In genomic region chr1:162560303-162561036, GRCh38 we compare ENCODE assay signal across 8 cellular contexts. TPM values are rescaled to one million over a fixed set of nuclear protein-coding genes. Genes with fewer than 3 reads are reported as not detected.
DNase-seq lines count a peak whose midpoint lies in the region; ATAC-seq and TF ChIP-seq lines count a peak whose summit lies in the region.

No MANE protein-coding gene starts in this region.

- H3K4me3 Mint-ChIP-seq in MCF 10A (ENCODE audit: unreplicated experiment) = peak overlapping the region; percentile 82
- H3K4me3 Mint-ChIP-seq in type B pancreatic cell = peak overlapping the region; percentile 94

- TF ChIP-seq CTCF in MCF 10A (IDR thresholded peaks at IDR 0.05; ENCODE audit: unreplicated experiment) (no peak), right lobe of liver (IDR thresholded peaks at IDR 0.05) (peak in 1 of 4 donors; percentile 5), type B pancreatic cell (conservative IDR thresholded peaks at IDR 0.05) (no peak)

- no peaks in the 10 kb centered on the region for H3K27me3 Mint-ChIP-seq in MCF 10A (ENCODE audit: insufficient read depth, unreplicated experiment)
- no peaks in the 10 kb centered on the region for H3K27me3 Mint-ChIP-seq in type B pancreatic cell

- H3K36me3 ChIP-seq in ACC112 (ENCODE audit: insufficient read depth, low read length) (no peaks in the 10 kb centered on the region), HUES64 (ENCODE audit: insufficient read depth, low read length) (no peaks in the 10 kb centered on the region), right lobe of liver (no peaks in the 10 kb centered on the region)

- peaks cover 40% of the 10 kb centered on the region for H3K79me2 ChIP-seq in ACC112 (ENCODE audit: control insufficient read depth, insufficient read depth, low read length, unreplicated experiment)

- intact Hi-C loops in MCF 10A (cut with micrococcal nuclease) (loop anchor here (1.0 to 5.0 kb wide), 2 partner anchors 18 to 33 kb away; no protein-coding TSS in a partner anchor), right lobe of liver (cut with DNase I) (no loop called here)

- ATAC-seq in right lobe of liver = peak; percentile 51 to 70 (median 62)
- ATAC-seq in GM21528 (IDR thresholded peaks at IDR 0.05; ENCODE audit: low FRiP score, unreplicated experiment) = no peak

- H3K9me3 Mint-ChIP-seq in MCF 10A (ENCODE audit: unreplicated experiment) (no peaks in the 10 kb centered on the region), type B pancreatic cell (no peaks in the 10 kb centered on the region)

- WGBS in HUES64 = 53% methylated on average over 7 of the region's 9 CpGs
- 25% methylated on average over 7 of the region's 9 CpGs for WGBS in right lobe of liver (ENCODE audit: insufficient coverage, low coverage, low lambda C conversion rate, missing lambda C conversion rate)

- POLR2A ChIA-PET in MCF 10A (lab: Yijun Ruan, JAX) = interaction anchor here (0.7 to 7.4 kb wide), 16 partner anchors 9 to 735 kb away, joined by 3 to 245 read pairs (median 6); partner anchors contain the start of gene C1orf226

- peak overlapping the region; percentile 81 for H3K9ac ChIP-seq in HUES64 (ENCODE audit: low read depth, low read length)

- CTCF ChIA-PET in MCF 10A (lab: Yijun Ruan, JAX) = interaction anchor here (0.6 to 1.6 kb wide), 5 partner anchors 9 to 15 kb away, joined by 3 to 5 read pairs (median 3); no protein-coding TSS in a partner anchor

- H3K9me3 ChIP-seq in HUES64 (ENCODE audit: insufficient read depth, low read depth, low read length) (no peaks in the 10 kb centered on the region), right lobe of liver (no peaks in the 10 kb centered on the region)

- peaks cover 30% of the 10 kb centered on the region for H3K4me1 ChIP-seq in ACC112 (ENCODE audit: control insufficient read depth, insufficient read depth, low read length, unreplicated experiment)
- H3K4me1 ChIP-seq in HUES64 (ENCODE audit: insufficient read depth, low read length) = peaks cover 8% of the 10 kb centered on the region; the same call in 1 of the 2 replicates
- peaks cover 0 to 32% (median 14%) of the 10 kb centered on the region in 4 donors for H3K4me1 ChIP-seq in right lobe of liver

- H3K27me3 ChIP-seq in ACC112 (ENCODE audit: insufficient read depth, low read length) (no peaks in the 10 kb centered on the region), HUES64 (ENCODE audit: insufficient read depth, low read length) (peaks cover 5% of the 10 kb centered on the region), right lobe of liver (no peaks in the 10 kb centered on the region)

- peaks cover 32% of the 10 kb centered on the region for H3K4me1 Mint-ChIP-seq in MCF 10A (ENCODE audit: insufficient read depth, unreplicated experiment)
- H3K4me1 Mint-ChIP-seq in type B pancreatic cell (ENCODE audit: unreplicated experiment) = peaks cover 39% of the 10 kb centered on the region

- peak; percentile 64 for DNase-seq in MCF 10A (ENCODE audit: unreplicated experiment)
- DNase-seq in right lobe of liver = no peak
- no peak for DNase-seq in type B pancreatic cell (ENCODE audit: extremely low spot score, unreplicated experiment)
- no peak for DNase-seq in NCI-H146 treated with DMSO at 0.1 percent for 48 hours (lab: John Stamatoyannopoulos, UW; ENCODE audit: unreplicated experiment)
- DNase-seq in 8988T = no peak

- H3K27ac Mint-ChIP-seq in MCF 10A (ENCODE audit: low read depth, unreplicated experiment) (peak overlapping the region; percentile 91), type B pancreatic cell (peak overlapping the region; percentile 94)

- no peak for TF ChIP-seq POLR2A in right lobe of liver (IDR thresholded peaks at IDR 0.05)

- peaks cover 18% of the 10 kb centered on the region for H3K36me3 Mint-ChIP-seq in MCF 10A (ENCODE audit: insufficient read depth, unreplicated experiment)
- no peaks in the 10 kb centered on the region for H3K36me3 Mint-ChIP-seq in type B pancreatic cell

- peak overlapping the region; percentile 98 for H2AFZ ChIP-seq in ACC112 (ENCODE audit: low read length, unreplicated experiment)

- peak overlapping the region; percentile 87 for H3K4me3 ChIP-seq in ACC112 (ENCODE audit: low read depth, low read length)
- peak overlapping the region; percentile 78 for H3K4me3 ChIP-seq in HUES64 (ENCODE audit: low read length)
- peak overlapping the region; percentile 85 to 89 (median 88) for H3K4me3 ChIP-seq in right lobe of liver

- H3K27ac ChIP-seq in ACC112 (ENCODE audit: low read depth, low read length) (peak overlapping the region; percentile 91), HUES64 (ENCODE audit: low read depth, low read length) (peak overlapping the region; percentile 61; the same call in 1 of the 2 replicates), right lobe of liver (peak overlapping the region; percentile 84 to 97 (median 94))

- TSS peak; percentile 87 for BruUV-seq in MCF 10A (replicated peaks; lab: Mats Ljungman, UMichigan)

RNA-seq across cellular contexts. Expression of gene UAP1, which starts 1.1 kb away (rescaled TPM):
- polyA plus RNA-seq in HUES64 (2013, experiment 1 of 2) = 21.4 TPM
- 23.6 TPM for polyA plus RNA-seq in HUES64 (2013, experiment 2 of 2)
- total RNA-seq in MCF 10A (2022) (479 and 542 TPM in 2 replicates), right lobe of liver (100 to 1,000 TPM in 1 of 6 experiments, 10 to 100 TPM in 5; 41.9 to 108 (median 51.1) TPM), type B pancreatic cell (ENCODE audit: low replicate concordance) (26.8 and 31.6 TPM in 2 replicates)
